ENCODE assay signal across 26 cellular contexts in the genomic region with DNA sequence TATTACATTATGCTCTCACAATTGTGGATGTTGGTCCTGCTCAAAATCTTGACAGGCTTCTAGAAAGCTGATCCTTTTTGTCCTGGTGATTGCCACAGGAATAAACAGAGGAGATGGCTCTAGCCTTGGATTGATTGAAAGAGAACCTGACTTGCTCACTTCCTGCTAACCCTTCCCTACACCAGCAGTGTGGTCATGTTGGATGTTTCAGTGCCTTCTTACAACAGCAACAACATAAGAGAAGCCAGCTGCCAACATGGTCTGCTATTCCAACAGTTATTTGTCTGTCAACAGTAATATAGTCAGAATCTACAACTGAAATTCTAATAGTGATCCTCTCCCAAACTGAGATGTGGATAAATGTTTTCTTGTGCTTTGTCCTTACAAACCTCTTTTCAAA.
A peak's percentile ranks its signal among the peaks of the same experiment; 100 is the strongest.
DNase-seq lines count a peak whose midpoint lies in the region; ATAC-seq, FAIRE-seq and TF ChIP-seq lines count a peak whose summit lies in the region.
"Had no signal": no experiment of that assay in that cellular context is flagged by ENCODE, and none has a peak within 500 bp of the region (broad histone marks: within the 10 kb centered on the region; RNA-seq: fewer than 3 reads in every experiment).

No MANE protein-coding gene starts in this region.

- H3K27ac Mint-ChIP-seq in MCF 10A (ENCODE audit: low read depth, unreplicated experiment), result peak overlapping the region; percentile 6
- H3K27ac Mint-ChIP-seq: activated CD8-positive, alpha-beta memory T cell treated with anti-CD3 and anti-CD28 coated beads, Interleukin-2, amount 10 ng/mL, durations not matched to agents 7 days and 5 days; activated naive CD8-positive, alpha-beta T cell treated with anti-CD3 and anti-CD28 coated beads, Interleukin-2, amount 50 U/mL, for 24 hours; immature natural killer cell; natural killer cell had no signal

- H3K36me3 ChIP-seq in breast epithelium (no peaks in the 10 kb centered on the region), endothelial cell of umbilical vein (ENCODE audit: control insufficient read depth in 2 of 2, extremely low read depth in 1 of 2, insufficient read depth in 2 of 2, low read length in 2 of 2) (no peaks in the 10 kb centered on the region), upper lobe of right lung (no peaks in the 10 kb centered on the region)
- H3K36me3 ChIP-seq: heart left ventricle, sigmoid colon, upper lobe of left lung had no signal

- H3K9me1 ChIP-seq in endothelial cell of umbilical vein (replicated peaks; ENCODE audit: control insufficient read depth, extremely low read depth, insufficient read depth, low read length), result no peaks in the 10 kb centered on the region

- ATAC-seq in upper lobe of right lung (no peak), Right ventricle myocardium inferior (no peak)
- ATAC-seq: activated CD8-positive, alpha-beta memory T cell treated with anti-CD3 and anti-CD28 coated beads, Interleukin-2, amount 10 ng/mL, durations not matched to agents 7 days and 5 days; activated naive CD8-positive, alpha-beta T cell treated with anti-CD3 and anti-CD28 coated beads, Interleukin-2, amount 50 U/mL, for 24 hours; heart left ventricle; natural killer cell; stimulated activated naive CD8-positive, alpha-beta T cell treated with anti-CD3 and anti-CD28 coated beads, Interleukin-15, Interleukin-2, amounts not matched to agents 100 U/mL and 50 U/mL, for 24 hours had no signal

- BruUV-seq in MCF 10A (replicated peaks; lab: Mats Ljungman, UMichigan) (no TSS peak), endothelial cell of umbilical vein (replicated peaks; lab: Mats Ljungman, UMichigan) (no TSS peak)

- H4K20me1 ChIP-seq in endothelial cell of umbilical vein (replicated peaks; ENCODE audit: control insufficient read depth, extremely low read depth, insufficient read depth, low read length), result no peaks in the 10 kb centered on the region

- no peak overlapping the region for H3K4me2 ChIP-seq in endothelial cell of umbilical vein (ENCODE audit: insufficient read depth, low read length)

- H3K4me1 ChIP-seq in breast epithelium, result no peaks in the 10 kb centered on the region
- no peaks in the 10 kb centered on the region for H3K4me1 ChIP-seq in endothelial cell of umbilical vein (ENCODE audit: control insufficient read depth, extremely low read depth, insufficient read depth, low read length)
- H3K4me1 ChIP-seq in upper lobe of right lung, result no peaks in the 10 kb centered on the region
- H3K4me1 ChIP-seq: heart left ventricle, parathyroid adenoma, sigmoid colon, upper lobe of left lung had no signal

- no peak overlapping the region for H3K4me3 Mint-ChIP-seq in MCF 10A (ENCODE audit: unreplicated experiment)
- H3K4me3 Mint-ChIP-seq: activated CD8-positive, alpha-beta memory T cell treated with anti-CD3 and anti-CD28 coated beads, Interleukin-2, amount 10 ng/mL, durations not matched to agents 7 days and 5 days; activated naive CD8-positive, alpha-beta T cell treated with anti-CD3 and anti-CD28 coated beads, Interleukin-2, amount 50 U/mL, for 24 hours; immature natural killer cell; natural killer cell had no signal

- TF ChIP-seq POLR2A in breast epithelium (IDR thresholded peaks at IDR 0.05), result no peak
- TF ChIP-seq POLR2A in endothelial cell of umbilical vein (IDR thresholded peaks at IDR 0.05; ENCODE audit: low read depth, low read length), result no peak

- H3K9me3 ChIP-seq in breast epithelium, result no peaks in the 10 kb centered on the region
- no peaks in the 10 kb centered on the region for H3K9me3 ChIP-seq in endothelial cell of umbilical vein (replicated peaks; ENCODE audit: control insufficient read depth, insufficient read depth, low read length)
- no peaks in the 10 kb centered on the region for H3K9me3 ChIP-seq in upper lobe of right lung
- H3K9me3 ChIP-seq: heart left ventricle, sigmoid colon, upper lobe of left lung had no signal

- no peak overlapping the region for H3K4me3 ChIP-seq in breast epithelium
- H3K4me3 ChIP-seq in endothelial cell of umbilical vein (replicated peaks in 1 of 3; ENCODE audit: insufficient read depth in 1 of 3, low read depth in 1 of 3, low read length in 3 of 3), result no peak overlapping the region
- no peak overlapping the region for H3K4me3 ChIP-seq in upper lobe of right lung
- H3K4me3 ChIP-seq: heart left ventricle, lung, sigmoid colon, upper lobe of left lung had no signal

- H3K27ac ChIP-seq in breast epithelium (no peak overlapping the region), endothelial cell of umbilical vein (ENCODE audit: insufficient read depth, low read depth, low read length) (no peak overlapping the region), upper lobe of right lung (no peak overlapping the region)
- H3K27ac ChIP-seq: heart left ventricle, parathyroid adenoma, sigmoid colon, upper lobe of left lung had no signal

- POLR2A ChIA-PET in MCF 10A (lab: Yijun Ruan, JAX), result no interaction called here
- POLR2A ChIA-PET in endothelial cell of umbilical vein (lab: Charles Lee), result no interaction called here

- peaks cover 11% of the 10 kb centered on the region for H3K4me1 Mint-ChIP-seq in MCF 10A (ENCODE audit: insufficient read depth, unreplicated experiment)
- H3K4me1 Mint-ChIP-seq: activated naive CD8-positive, alpha-beta T cell treated with anti-CD3 and anti-CD28 coated beads, Interleukin-2, amount 50 U/mL, for 24 hours; immature natural killer cell; natural killer cell had no signal

- DNase-seq in MCF 10A (ENCODE audit: unreplicated experiment), result no peak
- DNase-seq in breast epithelium (ENCODE audit: low spot score in 2 of 2), result no peak
- peak; percentile 12 for DNase-seq in endothelial cell of umbilical vein (ENCODE audit: low read depth, low spot score)
- peak; percentile 11 for DNase-seq in medulla oblongata (ENCODE audit: extremely low spot score)
- no peak for DNase-seq in ureter (ENCODE audit: low spot score)
- DNase-seq in upper lobe of right lung, result no peak
- no peak for DNase-seq in activated naive CD4-positive, alpha-beta T cell treated with Interleukin-2 at 50 U/mL for 16 hours
- DNase-seq in Right ventricle myocardium inferior (ENCODE audit: missing footprints), result no peak
- DNase-seq: activated CD4-positive, alpha-beta T cell treated with anti-CD3 and anti-CD28 coated beads for 4 hours; activated CD8-positive, alpha-beta memory T cell treated with anti-CD3 and anti-CD28 coated beads, Interleukin-2, amount 10 ng/mL, durations not matched to agents 7 days and 5 days; activated naive CD8-positive, alpha-beta T cell treated with anti-CD3 and anti-CD28 coated beads, Interleukin-2, amount 50 U/mL, for 24 hours; heart left ventricle; immature natural killer cell; KBM-7; natural killer cell; NCI-H1092 treated with DMSO at 0.1 percent for 48 hours; NCI-H2081 treated with DMSO at 0.1 percent for 48 hours; NCI-H510A treated with DMSO at 0.1 percent for 48 hours; sigmoid colon; stimulated activated CD4-positive, alpha-beta T cell treated with anti-CD3 and anti-CD28 coated beads, Interleukin-2, amount 100 ng/mL, for 24 hours; stimulated activated naive CD8-positive, alpha-beta T cell treated with anti-CD3 and anti-CD28 coated beads, Interleukin-15, Interleukin-2, amounts not matched to agents 100 U/mL and 50 U/mL, for 24 hours; upper lobe of left lung had no signal

- dilution Hi-C loops in endothelial cell of umbilical vein (cut with MboI; ENCODE audit: extremely low pct_ligation_motif_present, low sequenced_read_pairs), result no loop called here

- H3K27me3 ChIP-seq in breast epithelium (no peaks in the 10 kb centered on the region), endothelial cell of umbilical vein (ENCODE audit: control insufficient read depth in 2 of 2, insufficient read depth in 2 of 2, low read length in 2 of 2) (no peaks in the 10 kb centered on the region), upper lobe of right lung (no peaks in the 10 kb centered on the region)
- H3K27me3 ChIP-seq: heart left ventricle, sigmoid colon, upper lobe of left lung had no signal

- H3K79me2 ChIP-seq in endothelial cell of umbilical vein (ENCODE audit: control insufficient read depth, insufficient read depth, low read length), result no peaks in the 10 kb centered on the region
- H3K79me2 ChIP-seq: parathyroid adenoma had no signal

- CTCF ChIA-PET in MCF 10A (lab: Yijun Ruan, JAX), result interaction anchor here (0.5 to 0.6 kb wide), 2 partner anchors 14 to 66 kb away, joined by 3 to 4 read pairs; no protein-coding TSS in a partner anchor
- CTCF ChIA-PET in endothelial cell of umbilical vein (lab: Charles Lee), result interaction anchor here (1.2 to 1.5 kb wide), 3 partner anchors 9 to 1589 kb away, joined by 4 to 5 read pairs (median 5); no protein-coding TSS in a partner anchor

- TF ChIP-seq CTCF in MCF 10A (IDR thresholded peaks at IDR 0.05; ENCODE audit: unreplicated experiment) (no peak), breast epithelium (IDR thresholded peaks at IDR 0.05) (no peak), endothelial cell of umbilical vein (IDR thresholded peaks at IDR 0.05; ENCODE audit: extremely low read depth in 1 of 2, insufficient read depth in 1 of 2, low read depth in 1 of 2, low read length in 2 of 2) (no peak), upper lobe of right lung (IDR thresholded peaks at IDR 0.05) (no peak)

- no peaks in the 10 kb centered on the region for H3K27me3 Mint-ChIP-seq in MCF 10A (ENCODE audit: insufficient read depth, unreplicated experiment)
- H3K27me3 Mint-ChIP-seq: activated CD8-positive, alpha-beta memory T cell treated with anti-CD3 and anti-CD28 coated beads, Interleukin-2, amount 10 ng/mL, durations not matched to agents 7 days and 5 days; activated naive CD8-positive, alpha-beta T cell treated with anti-CD3 and anti-CD28 coated beads, Interleukin-2, amount 50 U/mL, for 24 hours had no signal

- intact Hi-C loops in MCF 10A (cut with micrococcal nuclease), result no loop called here
- intact Hi-C loops in breast epithelium (cut with DNase I; ENCODE audit: low total_unique reads), result no loop called here
- intact Hi-C loops in endothelial cell of umbilical vein (cut with micrococcal nuclease), result no loop called here
- intact Hi-C loops in upper lobe of right lung (cut with DNase I), result no loop called here
- intact Hi-C loops in Right ventricle myocardium inferior (cut with DNase I), result no loop called here

- H3K36me3 Mint-ChIP-seq in MCF 10A (ENCODE audit: insufficient read depth, unreplicated experiment), result no peaks in the 10 kb centered on the region

- FAIRE-seq in endothelial cell of umbilical vein (lab: Jason Lieb, UNC), result peak; percentile 77
- FAIRE-seq: A204.1, D721Med had no signal

- no peaks in the 10 kb centered on the region for H3K9me3 Mint-ChIP-seq in MCF 10A (ENCODE audit: unreplicated experiment)

- H3K9ac ChIP-seq in endothelial cell of umbilical vein (replicated peaks; ENCODE audit: extremely low read depth, insufficient read depth, low read length), result no peak overlapping the region
- H3K9ac ChIP-seq: parathyroid adenoma had no signal

- peak overlapping the region; percentile 44 for H2AFZ ChIP-seq in endothelial cell of umbilical vein (ENCODE audit: low read depth, low read length)
- H2AFZ ChIP-seq: parathyroid adenoma had no signal

TF ChIP-seq in endothelial cell of umbilical vein, 7 proteins besides CTCF, POLR2A, EP300 and RAD21 (continues in another document):
- no peak for TF ChIP-seq EZH2 (IDR thresholded peaks at IDR 0.05; ENCODE audit: borderline replicate concordance, low read depth, low read length, severe bottlenecking)
- no peak for TF ChIP-seq MYC (IDR thresholded peaks at IDR 0.05; ENCODE audit: low read depth, low read length)
- no peak for TF ChIP-seq GATA2 (IDR thresholded peaks at IDR 0.05; ENCODE audit: insufficient read depth, insufficient read length, low read depth, low read length)

Comparison
In these comparisons a context has a peak if more than half of its experiments do, and no peak if none do; other contexts are left out.
1. DNase-seq: peak in endothelial cell of umbilical vein (single experiment) and medulla oblongata (single experiment); none in MCF 10A (single experiment), breast epithelium (0 of 2), ureter (single experiment), upper lobe of right lung (single experiment), activated naive CD4-positive, alpha-beta T cell treated with Interleukin-2 at 50 U/mL for 16 hours (single experiment) and Right ventricle myocardium inferior (single experiment).